1 cellular context compared by ENCODE assay signal in genomic region chr7:150778738-150779301, GRCh38.
A peak's percentile ranks its signal among the peaks of the same experiment; 100 is the strongest.
TF ChIP-seq lines count a peak whose summit lies in the region.

No MANE protein-coding gene starts in this region.

TF ChIP-seq in HEK293, 187 proteins besides CTCF, POLR2A, EP300 and RAD21 (continued from another document):
- TF ChIP-seq BCL6B (tag by site-specific recombination; IDR thresholded peaks at IDR 0.05): no peak
- no peak for TF ChIP-seq ZNF791 (tag by site-specific recombination; IDR thresholded peaks at IDR 0.05)
- no peak for TF ChIP-seq PRDM6 (tag by site-specific recombination; IDR thresholded peaks at IDR 0.05)
- no peak for TF ChIP-seq ZNF2 (tag by site-specific recombination; IDR thresholded peaks at IDR 0.05)
- peak; percentile 70 for TF ChIP-seq ZBTB17 (tag by site-specific recombination; IDR thresholded peaks at IDR 0.05)
- no peak for TF ChIP-seq OSR2 (tag by site-specific recombination; IDR thresholded peaks at IDR 0.05)
- TF ChIP-seq ZBTB21 (tag by site-specific recombination; IDR thresholded peaks at IDR 0.05): no peak
- TF ChIP-seq ZBTB11 (tag by site-specific recombination; conservative IDR thresholded peaks at IDR 0.05; ENCODE audit: low read depth): peak; percentile 93
- no peak for TF ChIP-seq ZNF223 (tag by site-specific recombination; IDR thresholded peaks at IDR 0.05)
- TF ChIP-seq AEBP2 (tag by site-specific recombination; IDR thresholded peaks at IDR 0.05; ENCODE audit: borderline replicate concordance): no peak
- TF ChIP-seq ZNF311 (tag by site-specific recombination; IDR thresholded peaks at IDR 0.05; ENCODE audit: borderline replicate concordance): no peak
- TF ChIP-seq SCRT1 (tag by site-specific recombination; IDR thresholded peaks at IDR 0.05; ENCODE audit: borderline replicate concordance): no peak
- no peak for TF ChIP-seq PRDM10 (tag by site-specific recombination; IDR thresholded peaks at IDR 0.05)
